ENCODE assay signal across 27 cellular contexts in the genomic region with DNA sequence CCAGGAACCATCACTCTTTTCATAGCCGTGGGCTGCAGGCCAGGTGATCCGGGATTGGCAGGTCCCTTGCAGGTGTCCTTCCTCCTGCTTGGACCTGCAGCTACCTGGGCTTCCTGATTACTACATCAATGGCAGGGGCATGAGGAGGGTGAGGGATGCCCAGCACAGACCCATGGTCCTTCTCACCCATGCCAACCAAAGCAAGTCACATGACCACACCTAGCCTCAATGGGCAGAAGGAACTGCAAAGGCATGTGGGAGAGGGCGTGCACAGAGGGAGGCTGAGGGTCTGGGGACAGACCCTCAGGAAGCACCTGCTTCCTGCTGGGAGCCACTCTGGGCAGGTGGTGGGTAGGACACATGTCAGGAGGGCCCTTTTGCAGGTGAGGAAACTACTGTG.
"Had no signal": no experiment of that assay in that cellular context is flagged by ENCODE, and none has a peak within 500 bp of the region (broad histone marks: within the 10 kb centered on the region; RNA-seq: fewer than 3 reads in every experiment).

No MANE protein-coding gene starts in this region.

- H3K4me2 ChIP-seq: SK-N-SH had no signal

- H3K27ac ChIP-seq: ascending aorta, body of pancreas, Peyer's patch, RWPE1, SJCRH30, VCaP had no signal

- H3K4me1 ChIP-seq: ascending aorta, body of pancreas, Peyer's patch, SJCRH30 had no signal

- H3K9me3 ChIP-seq: ascending aorta, body of pancreas, MG63, Peyer's patch, SJCRH30, SK-N-SH had no signal

- H3K4me1 Mint-ChIP-seq: activated CD4-positive, alpha-beta T cell treated with anti-CD3 and anti-CD28 coated beads, Interleukin-2, amount 10 ng/mL, durations not matched to agents 7 days and 5 days; activated naive CD8-positive, alpha-beta T cell treated with anti-CD3 and anti-CD28 coated beads, Interleukin-2, amount 50 U/mL, for 24 hours; central memory CD8-positive, alpha-beta T cell had no signal

- DNase-seq: activated CD4-positive, alpha-beta memory T cell treated with anti-CD3 and anti-CD28 coated beads for 36 hours; activated CD4-positive, alpha-beta T cell treated with anti-CD3 and anti-CD28 coated beads, Interleukin-2, amount 10 ng/mL, durations not matched to agents 7 days and 5 days; activated CD4-positive, CD25-positive, alpha-beta regulatory T cell; activated CD8-positive, alpha-beta memory T cell treated with anti-CD3 and anti-CD28 coated beads, Interleukin-2, amount 50 U/mL, for 4 hours; activated gamma-delta T cell; activated naive CD4-positive, alpha-beta T cell treated with anti-CD3 and anti-CD28 coated beads, Interleukin-2, amount 50 U/mL, for 16 hours; activated naive CD8-positive, alpha-beta T cell treated with anti-CD3 and anti-CD28 coated beads, Interleukin-2, amount 50 U/mL, for 24 hours; activated T-cell treated with anti-CD3 and anti-CD28 coated beads, Interleukin-2, amount 50 U/mL, for 4 hours; amniotic stem cell; body of pancreas; MG63; MV-4-11; NCI-H1092 treated with DMSO at 0.1 percent for 48 hours; NCI-H1417 treated with DMSO at 0.1 percent for 48 hours; NCI-H1694; NCI-H2029 treated with DMSO at 0.1 percent for 48 hours; NCI-H510A treated with DMSO at 0.1 percent for 48 hours; NCI-H69; Peyer's patch; Right ventricle myocardium superior; SJCRH30; SK-N-SH; T-helper 1 cell had no signal

- H3K27me3 ChIP-seq: ascending aorta, body of pancreas, MG63, Peyer's patch, SJCRH30 had no signal

- H3K27me3 Mint-ChIP-seq: activated CD4-positive, alpha-beta memory T cell treated with anti-CD3 and anti-CD28 coated beads for 36 hours; activated CD4-positive, alpha-beta T cell treated with anti-CD3 and anti-CD28 coated beads, Interleukin-2, amount 10 ng/mL, durations not matched to agents 7 days and 5 days; activated naive CD8-positive, alpha-beta T cell treated with anti-CD3 and anti-CD28 coated beads, Interleukin-2, amount 50 U/mL, for 24 hours; central memory CD8-positive, alpha-beta T cell had no signal

- H3K9ac ChIP-seq: SK-N-SH had no signal

- H3K4me3 ChIP-seq: ascending aorta, body of pancreas, MG63, Peyer's patch, SJCRH30 had no signal

- H3K36me3 ChIP-seq: ascending aorta, MG63, SJCRH30 had no signal

- H3K27ac Mint-ChIP-seq: activated CD4-positive, alpha-beta memory T cell treated with anti-CD3 and anti-CD28 coated beads for 36 hours; activated CD4-positive, alpha-beta T cell treated with anti-CD3 and anti-CD28 coated beads, Interleukin-2, amount 10 ng/mL, durations not matched to agents 7 days and 5 days had no signal

- H3K9me3 Mint-ChIP-seq: activated CD4-positive, alpha-beta memory T cell treated with anti-CD3 and anti-CD28 coated beads for 36 hours; activated CD4-positive, alpha-beta T cell treated with anti-CD3 and anti-CD28 coated beads, Interleukin-2, amount 10 ng/mL, durations not matched to agents 7 days and 5 days; activated naive CD8-positive, alpha-beta T cell treated with anti-CD3 and anti-CD28 coated beads, Interleukin-2, amount 50 U/mL, for 24 hours; activated T-cell treated with anti-CD3 and anti-CD28 coated beads, Interleukin-2, amount 50 U/mL, for 4 hours; central memory CD8-positive, alpha-beta T cell had no signal

- ATAC-seq: activated naive CD8-positive, alpha-beta T cell treated with anti-CD3 and anti-CD28 coated beads, Interleukin-2, amount 50 U/mL, for 24 hours; body of pancreas had no signal

- H3K4me3 Mint-ChIP-seq: activated CD4-positive, alpha-beta memory T cell treated with anti-CD3 and anti-CD28 coated beads for 36 hours; activated CD4-positive, alpha-beta T cell treated with anti-CD3 and anti-CD28 coated beads, Interleukin-2, amount 10 ng/mL, durations not matched to agents 7 days and 5 days; activated naive CD8-positive, alpha-beta T cell treated with anti-CD3 and anti-CD28 coated beads, Interleukin-2, amount 50 U/mL, for 24 hours; activated T-cell treated with anti-CD3 and anti-CD28 coated beads, Interleukin-2, amount 50 U/mL, for 4 hours; central memory CD8-positive, alpha-beta T cell had no signal
